Comparison of ENCODE assay signal across 1 cellular context in genomic region chr7:41879424-41879823, GRCh38.
TF ChIP-seq lines count a peak whose summit lies in the region.

No MANE protein-coding gene starts in this region.

TF ChIP-seq in SK-N-SH, 30 proteins besides CTCF, POLR2A, EP300 and RAD21 (continued from another document):
- TF ChIP-seq USF2 (IDR thresholded peaks at IDR 0.05; ENCODE audit: borderline replicate concordance, low read depth, low read length) (no peak), MAX (IDR thresholded peaks at IDR 0.05; ENCODE audit: low read depth) (no peak), MEF2A (IDR thresholded peaks at IDR 0.05; ENCODE audit: borderline replicate concordance, low read depth) (no peak)
TF ChIP-seq in SK-N-SH: peak in this region for 0.
